In genomic region chr1:74549351-74549750, GRCh38 we compare ENCODE assay signal across 28 cellular contexts. TPM values are rescaled to one million over a fixed set of nuclear protein-coding genes. Genes with fewer than 3 reads are reported as not detected.
"Had no signal": no experiment of that assay in that cellular context is flagged by ENCODE, and none has a peak within 500 bp of the region (broad histone marks: within the 10 kb centered on the region; RNA-seq: fewer than 3 reads in every experiment).

No MANE protein-coding gene starts in this region.

- H2AFZ ChIP-seq: parathyroid adenoma had no signal

- H3K4me3 Mint-ChIP-seq: naive thymus-derived CD8-positive, alpha-beta T cell; natural killer cell treated with Interleukin-12 subunit alpha and Interleukin-12 subunit beta and Interleukin-15 and Interleukin-18, amount 100 ng/mL, for 72 hours; nephron progenitor cell; neural crest cell; stimulated activated effector memory CD8-positive, alpha-beta T cell treated with anti-CD3 and anti-CD28 coated beads, Interleukin-12 subunit alpha, Interleukin-12 subunit beta, amount 100 ng/mL, for 72 hours had no signal

- H3K27me3 ChIP-seq: ovary, right lobe of liver, sigmoid colon, stomach, thyroid gland, tibial nerve, upper lobe of left lung, vagina had no signal

- H3K27ac Mint-ChIP-seq: naive thymus-derived CD8-positive, alpha-beta T cell; natural killer cell treated with Interleukin-12 subunit alpha and Interleukin-12 subunit beta and Interleukin-15 and Interleukin-18, amount 100 ng/mL, for 72 hours; progenitor cell of endocrine pancreas; stimulated activated effector memory CD8-positive, alpha-beta T cell treated with anti-CD3 and anti-CD28 coated beads, Interleukin-12 subunit alpha, Interleukin-12 subunit beta, amount 100 ng/mL, for 72 hours had no signal

- H3K79me2 ChIP-seq: parathyroid adenoma had no signal

- DNase-seq: naive thymus-derived CD8-positive, alpha-beta T cell; nephron progenitor cell; occipital lobe; ovary; posterior cingulate gyrus; psoas muscle; right cardiac atrium; right lobe of liver; sigmoid colon; small intestine; stimulated activated CD4-positive, alpha-beta T cell treated with anti-CD3 and anti-CD28 coated beads, Interleukin-15, amount 100 ng/mL, for 24 hours; stimulated activated CD4-positive, alpha-beta T cell treated with anti-CD3 and anti-CD28 coated beads, Interleukin-2, amount 100 ng/mL, for 24 hours; stimulated activated CD4-positive, alpha-beta T cell treated with anti-CD3 and anti-CD28 coated beads, Interleukin-2, amount 100 ng/mL, for 48 hours; stimulated activated CD4-positive, alpha-beta T cell treated with anti-CD3 and anti-CD28 coated beads, Interleukin-4, amount 100 ng/mL, for 24 hours; stimulated activated naive CD4-positive, alpha-beta T cell; stimulated activated naive CD8-positive, alpha-beta T cell treated with anti-CD3 and anti-CD28 coated beads, Interleukin-15, Interleukin-2, amounts not matched to agents 100 U/mL and 50 U/mL, for 24 hours; stomach; thyroid gland; trophoblast cell; upper lobe of left lung had no signal

- ATAC-seq: naive thymus-derived CD8-positive, alpha-beta T cell; natural killer cell treated with Interleukin-12 subunit alpha and Interleukin-12 subunit beta and Interleukin-15 and Interleukin-18, amount 100 ng/mL, for 72 hours; psoas muscle; right cardiac atrium; right lobe of liver; stimulated activated effector memory CD8-positive, alpha-beta T cell treated with anti-CD3 and anti-CD28 coated beads, Interleukin-12 subunit alpha, Interleukin-12 subunit beta, amount 100 ng/mL, for 72 hours; stimulated activated naive CD8-positive, alpha-beta T cell treated with anti-CD3 and anti-CD28 coated beads, Interleukin-15, Interleukin-2, amounts not matched to agents 100 U/mL and 50 U/mL, for 24 hours had no signal

- H3K4me1 ChIP-seq: parathyroid adenoma, psoas muscle, right lobe of liver, sigmoid colon, stomach, thyroid gland, tibial nerve, upper lobe of left lung, vagina had no signal

- H3K9me3 ChIP-seq: ovary, psoas muscle, right lobe of liver, stomach, thoracic aorta, thyroid gland, tibial nerve, upper lobe of left lung, vagina had no signal

- H3K9ac ChIP-seq: parathyroid adenoma had no signal

- H3K9me3 Mint-ChIP-seq: neural crest cell; stimulated activated effector memory CD8-positive, alpha-beta T cell treated with anti-CD3 and anti-CD28 coated beads, Interleukin-12 subunit alpha, Interleukin-12 subunit beta, amount 100 ng/mL, for 72 hours had no signal

- H3K4me1 Mint-ChIP-seq: naive thymus-derived CD8-positive, alpha-beta T cell; neural crest cell; stimulated activated effector memory CD8-positive, alpha-beta T cell treated with anti-CD3 and anti-CD28 coated beads, Interleukin-12 subunit alpha, Interleukin-12 subunit beta, amount 100 ng/mL, for 72 hours had no signal

- H3K36me3 ChIP-seq: ovary, right lobe of liver, sigmoid colon, stomach, thoracic aorta, thyroid gland, tibial nerve, upper lobe of left lung, vagina had no signal

- H3K27me3 Mint-ChIP-seq: progenitor cell of endocrine pancreas had no signal

- H3K4me3 ChIP-seq: ovary, psoas muscle, right lobe of liver, sigmoid colon, stomach, thoracic aorta, thyroid gland, tibial nerve, upper lobe of left lung, vagina had no signal

- H3K36me3 Mint-ChIP-seq: naive thymus-derived CD8-positive, alpha-beta T cell; stimulated activated effector memory CD8-positive, alpha-beta T cell treated with anti-CD3 and anti-CD28 coated beads, Interleukin-12 subunit alpha, Interleukin-12 subunit beta, amount 100 ng/mL, for 72 hours had no signal

- H3K27ac ChIP-seq: ovary, parathyroid adenoma, psoas muscle, right lobe of liver, sigmoid colon, stomach, thoracic aorta, thyroid gland, tibial nerve, upper lobe of left lung, vagina had no signal

RNA-seq across cellular contexts. Expression of gene LRRC53, which starts 36.9 kb away (rescaled TPM):
- polyA plus RNA-seq: naive thymus-derived CD8-positive, alpha-beta T cell; ovary; psoas muscle; right cardiac atrium; sigmoid colon; small intestine; stomach had no signal
